Comparison of ENCODE assay signal across 8 cellular contexts in genomic region chr6:188821-189655, GRCh38.
DNase-seq lines count a peak whose midpoint lies in the region; ATAC-seq and TF ChIP-seq lines count a peak whose summit lies in the region.

No MANE protein-coding gene starts in this region.

- no peak overlapping the region for H3K4me3 ChIP-seq in BE2C (ENCODE audit: low read depth, low read length)
- no peak overlapping the region for H3K4me3 ChIP-seq in lower lobe of right lung

- no peak overlapping the region for H3K27ac ChIP-seq in lower lobe of right lung

- no peaks in the 10 kb centered on the region for H3K9me3 Mint-ChIP-seq in activated CD4-positive, alpha-beta T cell treated with anti-CD3 and anti-CD28 coated beads, Interleukin-2, amount 10 ng/mL, durations not matched to agents 7 days and 5 days

- CTCF ChIA-PET in activated CD4-positive, alpha-beta T cell treated with anti-CD3 and anti-CD28 coated beads, Interleukin-2, amount 10 ng/mL, durations not matched to agents 7 days and 5 days (lab: Charles Lee), result interaction anchor here (0.5 to 4.6 kb wide), 33 partner anchors 9 to 395 kb away, joined by 3 to 34 read pairs (median 4); partner anchors contain the start of gene IRF4

- H3K9me3 ChIP-seq in BE2C (no peaks in the 10 kb centered on the region), lower lobe of right lung (no peaks in the 10 kb centered on the region)

- in situ Hi-C loops in GM18951 (cut with MboI; ENCODE audit: low sequenced_read_pairs, unreplicated experiment), result no loop called here

- no peaks in the 10 kb centered on the region for H3K36me3 Mint-ChIP-seq in activated CD4-positive, alpha-beta T cell treated with anti-CD3 and anti-CD28 coated beads, Interleukin-2, amount 10 ng/mL, durations not matched to agents 7 days and 5 days (ENCODE audit: low read depth)

- H3K36me3 ChIP-seq in BE2C, result no peaks in the 10 kb centered on the region
- no peaks in the 10 kb centered on the region for H3K36me3 ChIP-seq in lower lobe of right lung

- H3K27ac Mint-ChIP-seq in activated CD4-positive, alpha-beta T cell treated with anti-CD3 and anti-CD28 coated beads, Interleukin-2, amount 10 ng/mL, durations not matched to agents 7 days and 5 days, result peak overlapping the region; percentile 86

- H3K4me1 Mint-ChIP-seq in activated CD4-positive, alpha-beta T cell treated with anti-CD3 and anti-CD28 coated beads, Interleukin-2, amount 10 ng/mL, durations not matched to agents 7 days and 5 days, result peaks cover 52% of the 10 kb centered on the region

- peak; percentile 63 for ATAC-seq in HG03135 (IDR thresholded peaks at IDR 0.05; ENCODE audit: unreplicated experiment)
- ATAC-seq in lower lobe of right lung, result peak; percentile 94 to 95

- TF ChIP-seq CTCF in BE2C (IDR thresholded peaks at IDR 0.05; ENCODE audit: low read depth, low read length) (peak; percentile 91), lower lobe of right lung (IDR thresholded peaks at IDR 0.05) (peak; percentile 95)

- peak; percentile 35 for TF ChIP-seq POLR2A in GM18951 (IDR thresholded peaks at IDR 0.05; ENCODE audit: extremely low read depth, insufficient read depth, insufficient read length)

- H3K4me1 ChIP-seq in BE2C (no peaks in the 10 kb centered on the region), lower lobe of right lung (peaks cover 29% of the 10 kb centered on the region)

- H3K4me3 Mint-ChIP-seq in activated CD4-positive, alpha-beta T cell treated with anti-CD3 and anti-CD28 coated beads, Interleukin-2, amount 10 ng/mL, durations not matched to agents 7 days and 5 days, result no peak overlapping the region

- peak; percentile 74 for DNase-seq in BE2C
- peak; percentile 82 for DNase-seq in NCI-H460 (ENCODE audit: extremely low read depth, low read depth)
- peak; percentile 91 for DNase-seq in activated CD4-positive, alpha-beta T cell treated with anti-CD3 and anti-CD28 coated beads, Interleukin-2, amount 10 ng/mL, durations not matched to agents 7 days and 5 days
- peak; percentile 87 for DNase-seq in dermis blood vessel endothelial cell
- DNase-seq in lower lobe of right lung, result peak; percentile 91
- DNase-seq in stimulated activated CD8-positive, alpha-beta memory T cell treated with anti-CD3 and anti-CD28 coated beads, Interleukin-12 subunit alpha, Interleukin-12 subunit beta, amount 100 ng/mL, for 24 hours (ENCODE audit: extremely low read depth), result peak; percentile 61

- intact Hi-C loops in lower lobe of right lung (cut with DNase I), result no loop called here

- POLR2A ChIA-PET in activated CD4-positive, alpha-beta T cell treated with anti-CD3 and anti-CD28 coated beads, Interleukin-2, amount 10 ng/mL, durations not matched to agents 7 days and 5 days (lab: Charles Lee), result interaction anchor here (1.1 kb wide), 1 partner anchor 222 kb away, joined by 4 read pairs; no protein-coding TSS in a partner anchor

- H3K27me3 Mint-ChIP-seq in activated CD4-positive, alpha-beta T cell treated with anti-CD3 and anti-CD28 coated beads, Interleukin-2, amount 10 ng/mL, durations not matched to agents 7 days and 5 days, result no peaks in the 10 kb centered on the region

- H3K27me3 ChIP-seq in BE2C (no peaks in the 10 kb centered on the region), lower lobe of right lung (ENCODE audit: low read depth) (no peaks in the 10 kb centered on the region)
